Comparison of ENCODE assay signal across 22 cellular contexts in genomic region chr12:104814944-104815343, GRCh38.
"Had no signal": no experiment of that assay in that cellular context is flagged by ENCODE, and none has a peak within 500 bp of the region (broad histone marks: within the 10 kb centered on the region; RNA-seq: fewer than 3 reads in every experiment).

No MANE protein-coding gene starts in this region.

- H3K4me1 ChIP-seq: esophagus muscularis mucosa, foreskin keratinocyte, gastroesophageal sphincter, heart left ventricle, left lung, lower lobe of right lung had no signal

- H3K36me3 ChIP-seq: esophagus muscularis mucosa, heart left ventricle, left lung, lower lobe of right lung had no signal

- H3K4me3 ChIP-seq: coronary artery, dorsolateral prefrontal cortex, esophagus muscularis mucosa, gastroesophageal sphincter, heart left ventricle, hepatocyte, left lung, lower lobe of right lung, mucosa of descending colon had no signal

- FAIRE-seq: colon, endothelial cell of umbilical vein, frontal cortex, keratinocyte had no signal

- H2AFZ ChIP-seq: hepatocyte had no signal

- H3K27me3 ChIP-seq: dorsolateral prefrontal cortex, esophagus muscularis mucosa, foreskin keratinocyte, gastroesophageal sphincter, heart left ventricle, hepatocyte, left lung had no signal

- DNase-seq: dermis blood vessel endothelial cell; dorsolateral prefrontal cortex; effector CD4-positive, alpha-beta T cell; effector memory CD4-positive, alpha-beta T cell; foreskin keratinocyte; heart left ventricle; hypothalamus; left cardiac atrium; left lung; left ventricle myocardium superior; lower lobe of right lung; mesenchymal stem cell; mucosa of descending colon; naive B cell had no signal

- H3K27ac ChIP-seq: coronary artery, dorsolateral prefrontal cortex, esophagus muscularis mucosa, foreskin keratinocyte, gastroesophageal sphincter, heart left ventricle, hepatocyte, left lung, lower lobe of right lung had no signal

- H3K4me2 ChIP-seq: hepatocyte had no signal

- H3K9me3 ChIP-seq: esophagus muscularis mucosa, gastroesophageal sphincter, left lung, lower lobe of right lung, mucosa of descending colon had no signal

- H3K79me2 ChIP-seq: hepatocyte had no signal

- ATAC-seq: foreskin keratinocyte, gastroesophageal sphincter, heart left ventricle, left cardiac atrium, left lung, left ventricle myocardium superior, lower lobe of right lung, mucosa of descending colon had no signal
